ENCODE assay signal across 14 cellular contexts in genomic region chr5:80318212-80318611, GRCh38.
DNase-seq lines count a peak whose midpoint lies in the region; ATAC-seq and TF ChIP-seq lines count a peak whose summit lies in the region.
"Had no signal": no experiment of that assay in that cellular context is flagged by ENCODE, and none has a peak within 500 bp of the region (broad histone marks: within the 10 kb centered on the region; RNA-seq: fewer than 3 reads in every experiment).

No MANE protein-coding gene starts in this region.

- ATAC-seq in GM21390 (IDR thresholded peaks at IDR 0.05; ENCODE audit: unreplicated experiment) = no peak
- ATAC-seq: HCT116; naive thymus-derived CD8-positive, alpha-beta T cell had no signal

- POLR2A ChIA-PET in AG04449 (lab: Yijun Ruan, JAX) = interaction anchor here (1.0 kb wide), 1 partner anchor 62 kb away, joined by 3 read pairs; the partner anchor contains the start of gene SERINC5

- DNase-seq in AG04449 (ENCODE audit: low read depth, low spot score) = peak; percentile 26
- DNase-seq in NCI-H1694 treated with DMSO at 0.1 percent for 48 hours (lab: John Stamatoyannopoulos, UW) = peak; percentile 53
- DNase-seq in brain microvascular endothelial cell = peak; percentile 43
- peak; percentile 73 for DNase-seq in medulla oblongata (ENCODE audit: extremely low spot score)
- no peak for DNase-seq in activated gamma-delta T cell (lab: John Stamatoyannopoulos, UW)
- DNase-seq in stimulated activated CD4-positive, alpha-beta T cell treated with anti-CD3 and anti-CD28 coated beads, Interleukin-15, amount 100 ng/mL, for 24 hours = no peak
- DNase-seq in NCI-H2196 treated with DMSO at 0.1 percent for 48 hours (lab: John Stamatoyannopoulos, UW; ENCODE audit: unreplicated experiment) = no peak
- DNase-seq: DND-41; naive thymus-derived CD8-positive, alpha-beta T cell; NCI-H1436 treated with DMSO at 0.1 percent for 48 hours; stimulated activated CD8-positive, alpha-beta memory T cell treated with anti-CD3 and anti-CD28 coated beads, Interleukin-4, amount 100 ng/mL, for 48 hours had no signal

- in situ Hi-C loops in brain microvascular endothelial cell (cut with HindIII; ENCODE audit: low pct_ligation_motif_present, low sequenced_read_pairs) = no loop called here

- CTCF ChIA-PET in AG04449 (lab: Yijun Ruan, JAX) = interaction anchor here (1.0 to 3.4 kb wide), 5 partner anchors 10 to 235 kb away, joined by 3 to 17 read pairs (median 3); no protein-coding TSS in a partner anchor

- H3K27me3 ChIP-seq in brain microvascular endothelial cell (replicated peaks) = no peaks in the 10 kb centered on the region
- H3K27me3 ChIP-seq: esophagus muscularis mucosa had no signal

- H3K36me3 ChIP-seq in brain microvascular endothelial cell (replicated peaks) = no peaks in the 10 kb centered on the region
- H3K36me3 ChIP-seq: esophagus muscularis mucosa had no signal

- TF ChIP-seq CTCF in AG04449 (IDR thresholded peaks at IDR 0.05; ENCODE audit: insufficient read depth, low read length, missing control alignments) = no peak
- no peak for TF ChIP-seq CTCF in brain microvascular endothelial cell (IDR thresholded peaks at IDR 0.05; ENCODE audit: low read depth, low read length, missing control alignments)

- no peak overlapping the region for H3K27ac ChIP-seq in brain microvascular endothelial cell
- H3K27ac ChIP-seq: esophagus muscularis mucosa had no signal

- no peak overlapping the region for H3K4me3 ChIP-seq in AG04449 (ENCODE audit: low read depth, low read length)
- H3K4me3 ChIP-seq in brain microvascular endothelial cell (ENCODE audit: low read depth, low read length) = no peak overlapping the region
- H3K4me3 ChIP-seq: esophagus muscularis mucosa had no signal

Comparison
In these comparisons a context has a peak if more than half of its experiments do, and no peak if none do; other contexts are left out.
1. DNase-seq: peak in AG04449 (single experiment), NCI-H1694 treated with DMSO at 0.1 percent for 48 hours (single experiment), brain microvascular endothelial cell (single experiment) and medulla oblongata (single experiment); none in activated gamma-delta T cell (single experiment), stimulated activated CD4-positive, alpha-beta T cell treated with anti-CD3 and anti-CD28 coated beads, Interleukin-15, amount 100 ng/mL, for 24 hours (single experiment) and NCI-H2196 treated with DMSO at 0.1 percent for 48 hours (single experiment).